In genomic region chr12:52351196-52352059, GRCh38 we compare ENCODE assay signal across 12 cellular contexts. TPM values are rescaled to one million over a fixed set of nuclear protein-coding genes. Genes with fewer than 3 reads are reported as not detected.
DNase-seq lines count a peak whose midpoint lies in the region; ATAC-seq, FAIRE-seq and TF ChIP-seq lines count a peak whose summit lies in the region.
"Had no signal": no experiment of that assay in that cellular context is flagged by ENCODE, and none has a peak within 500 bp of the region (broad histone marks: within the 10 kb centered on the region; RNA-seq: fewer than 3 reads in every experiment).

No MANE protein-coding gene starts in this region.

- no peaks in the 10 kb centered on the region for H3K79me2 ChIP-seq in MM.1S (ENCODE audit: low read length)

- no peak overlapping the region for H3K4me3 ChIP-seq in MM.1S (ENCODE audit: low read length)

- no peaks in the 10 kb centered on the region for H3K36me3 ChIP-seq in MM.1S (replicated peaks; ENCODE audit: insufficient read depth, low read length)

- H3K4me1 ChIP-seq in MM.1S (ENCODE audit: low read length), result no peaks in the 10 kb centered on the region

- peak overlapping the region; percentile 4 for H3K4me3 Mint-ChIP-seq in activated CD8-positive, alpha-beta memory T cell treated with anti-CD3 and anti-CD28 coated beads, Interleukin-2, amount 10 ng/mL, durations not matched to agents 7 days and 5 days
- H3K4me3 Mint-ChIP-seq in effector memory CD8-positive, alpha-beta T cell, result peak overlapping the region; percentile 42 to 47
- H3K4me3 Mint-ChIP-seq in mesothelial cell of epicardium, result no peak overlapping the region
- H3K4me3 Mint-ChIP-seq: memory B cell had no signal

- TF ChIP-seq CTCF in MM.1S (IDR thresholded peaks at IDR 0.05; ENCODE audit: low read length), result no peak
- TF ChIP-seq CTCF in mesothelial cell of epicardium (IDR thresholded peaks at IDR 0.05; ENCODE audit: unreplicated experiment), result no peak

- no peaks in the 10 kb centered on the region for H3K9me3 ChIP-seq in MM.1S (replicated peaks; ENCODE audit: insufficient read depth, low read length)

- DNase-seq in MM.1S (peak; percentile 57), mesothelial cell of epicardium (ENCODE audit: low spot score in 2 of 2, unreplicated experiment in 2 of 2) (no peak), GM12891 (ENCODE audit: insufficient read length, low spot score) (no peak), AG08396 (ENCODE audit: low spot score) (no peak), NCI-H2196 (lab: John Stamatoyannopoulos, UW; ENCODE audit: unreplicated experiment) (no peak)
- DNase-seq in activated CD8-positive, alpha-beta memory T cell treated with anti-CD3 and anti-CD28 coated beads, Interleukin-2, amount 10 ng/mL, durations not matched to agents 7 days and 5 days, result peak; percentile 84
- peak; percentile 61 to 72 (median 66) for DNase-seq in effector memory CD8-positive, alpha-beta T cell
- peak in 2 of 3 donors; percentile 8 to 24 for DNase-seq in stimulated activated CD4-positive, alpha-beta T cell treated with anti-CD3 and anti-CD28 coated beads, TNF-alpha, amount 100 ng/mL, for 1 hour (ENCODE audit: low read depth in 3 of 3, low spot score in 1 of 3)
- DNase-seq: EL, NCI-H146 had no signal

- no peaks in the 10 kb centered on the region for H3K36me3 Mint-ChIP-seq in activated CD8-positive, alpha-beta memory T cell treated with anti-CD3 and anti-CD28 coated beads, Interleukin-2, amount 10 ng/mL, durations not matched to agents 7 days and 5 days
- peaks cover 7% of the 10 kb centered on the region for H3K36me3 Mint-ChIP-seq in effector memory CD8-positive, alpha-beta T cell (ENCODE audit: insufficient read depth)
- no peaks in the 10 kb centered on the region for H3K36me3 Mint-ChIP-seq in mesothelial cell of epicardium
- H3K36me3 Mint-ChIP-seq: memory B cell had no signal

- no peak for FAIRE-seq in GM12891 (lab: Jason Lieb, UNC)

- TF ChIP-seq POLR2A in GM12891 (IDR thresholded peaks at IDR 0.05; ENCODE audit: low read depth, low read length), result no peak

- H3K27me3 ChIP-seq in MM.1S (replicated peaks; ENCODE audit: insufficient read depth, low read length), result peaks cover 86% of the 10 kb centered on the region

- peaks cover 46% of the 10 kb centered on the region for H3K27me3 Mint-ChIP-seq in activated CD8-positive, alpha-beta memory T cell treated with anti-CD3 and anti-CD28 coated beads, Interleukin-2, amount 10 ng/mL, durations not matched to agents 7 days and 5 days
- H3K27me3 Mint-ChIP-seq in effector memory CD8-positive, alpha-beta T cell, result peaks cover 9 to 69% of the 10 kb centered on the region in 2 donors
- H3K27me3 Mint-ChIP-seq in mesothelial cell of epicardium (ENCODE audit: low read depth), result peaks cover 22% of the 10 kb centered on the region

- H3F3A ChIP-seq in MM.1S (ENCODE audit: insufficient read depth, low read length), result no peaks in the 10 kb centered on the region

- H3K9ac ChIP-seq in MM.1S (ENCODE audit: low read length), result no peak overlapping the region

- H3K4me2 ChIP-seq in MM.1S (ENCODE audit: low read depth, low read length), result no peak overlapping the region

- H4K20me1 ChIP-seq in MM.1S (ENCODE audit: insufficient read depth, low read length), result no peaks in the 10 kb centered on the region

- H3K4me1 Mint-ChIP-seq in activated CD8-positive, alpha-beta memory T cell treated with anti-CD3 and anti-CD28 coated beads, Interleukin-2, amount 10 ng/mL, durations not matched to agents 7 days and 5 days, result peaks cover 25% of the 10 kb centered on the region
- H3K4me1 Mint-ChIP-seq in effector memory CD8-positive, alpha-beta T cell (ENCODE audit: low read depth in 2 of 2), result peaks cover 25 to 29% of the 10 kb centered on the region in 2 donors
- peaks cover 27% of the 10 kb centered on the region for H3K4me1 Mint-ChIP-seq in mesothelial cell of epicardium

- no peak overlapping the region for H3K27ac ChIP-seq in MM.1S (ENCODE audit: low read length)
- H3K27ac ChIP-seq: VCaP had no signal

- H3K27ac Mint-ChIP-seq in activated CD8-positive, alpha-beta memory T cell treated with anti-CD3 and anti-CD28 coated beads, Interleukin-2, amount 10 ng/mL, durations not matched to agents 7 days and 5 days, result peak overlapping the region; percentile 2
- H3K27ac Mint-ChIP-seq in effector memory CD8-positive, alpha-beta T cell, result peak overlapping the region; percentile 10
- H3K27ac Mint-ChIP-seq in mesothelial cell of epicardium, result no peak overlapping the region
- H3K27ac Mint-ChIP-seq: memory B cell had no signal

- CTCF ChIA-PET in activated CD8-positive, alpha-beta memory T cell treated with anti-CD3 and anti-CD28 coated beads, Interleukin-2, amount 10 ng/mL, durations not matched to agents 7 days and 5 days (lab: Charles Lee), result interaction anchor here (0.6 to 1.2 kb wide), 7 partner anchors 11 to 528 kb away, joined by 3 to 9 read pairs (median 3); no protein-coding TSS in a partner anchor

- H2AFZ ChIP-seq in MM.1S (ENCODE audit: low read length), result no peak overlapping the region

- ATAC-seq in activated CD8-positive, alpha-beta memory T cell treated with anti-CD3 and anti-CD28 coated beads, Interleukin-2, amount 10 ng/mL, durations not matched to agents 7 days and 5 days, result peak; percentile 91
- peak; percentile 100 for ATAC-seq in effector memory CD8-positive, alpha-beta T cell (replicated peaks)

- H3K9me3 Mint-ChIP-seq in activated CD8-positive, alpha-beta memory T cell treated with anti-CD3 and anti-CD28 coated beads, Interleukin-2, amount 10 ng/mL, durations not matched to agents 7 days and 5 days (ENCODE audit: low read depth), result no peaks in the 10 kb centered on the region
- H3K9me3 Mint-ChIP-seq in effector memory CD8-positive, alpha-beta T cell, result no peaks in the 10 kb centered on the region
- no peaks in the 10 kb centered on the region for H3K9me3 Mint-ChIP-seq in mesothelial cell of epicardium
- H3K9me3 Mint-ChIP-seq: memory B cell had no signal

- H3K9me2 ChIP-seq in MM.1S (replicated peaks; ENCODE audit: insufficient read depth, low read length), result no peaks in the 10 kb centered on the region

TF ChIP-seq in GM12891, 5 proteins besides CTCF, POLR2A, EP300 and RAD21:
- TF ChIP-seq POLR2AphosphoS5 (IDR thresholded peaks at IDR 0.05; ENCODE audit: low read depth, low read length) (no peak), POU2F2 (IDR thresholded peaks at IDR 0.05; ENCODE audit: low read depth, low read length) (no peak), SPI1 (IDR thresholded peaks at IDR 0.05; ENCODE audit: low read depth, low read length) (no peak), TAF1 (IDR thresholded peaks at IDR 0.05; ENCODE audit: low read depth, low read length) (no peak), PAX5 (IDR thresholded peaks at IDR 0.05; ENCODE audit: insufficient read depth, low read length, severe bottlenecking) (no peak)

RNA-seq across cellular contexts. Expression of gene KRT85, which starts 15.9 kb away (rescaled TPM):
- not detected for total RNA-seq in activated CD8-positive, alpha-beta memory T cell treated with anti-CD3 and anti-CD28 coated beads, Interleukin-2, amount 10 ng/mL, durations not matched to agents 7 days and 5 days
- not detected in 3 replicates for total RNA-seq in mesothelial cell of epicardium
- 0.08 TPM for polyA plus RNA-seq in GM12891 (2012; ENCODE audit: low read depth, missing spikeins)

RNA-seq across cellular contexts. Expression of gene KRT83, which starts 30.2 kb away (rescaled TPM):
- not detected for total RNA-seq in activated CD8-positive, alpha-beta memory T cell treated with anti-CD3 and anti-CD28 coated beads, Interleukin-2, amount 10 ng/mL, durations not matched to agents 7 days and 5 days
- not detected in 3 replicates for total RNA-seq in mesothelial cell of epicardium
- not detected for polyA plus RNA-seq in GM12891 (2012; ENCODE audit: low read depth, missing spikeins)

RNA-seq across cellular contexts. Expression of gene KRT84, which starts 34.0 kb away (rescaled TPM):
- not detected for total RNA-seq in activated CD8-positive, alpha-beta memory T cell treated with anti-CD3 and anti-CD28 coated beads, Interleukin-2, amount 10 ng/mL, durations not matched to agents 7 days and 5 days
- not detected in 3 replicates for total RNA-seq in mesothelial cell of epicardium
- not detected for polyA plus RNA-seq in GM12891 (2012; ENCODE audit: low read depth, missing spikeins)

RNA-seq across cellular contexts. Expression of gene KRT82, which starts 54.7 kb away (rescaled TPM):
- not detected for total RNA-seq in activated CD8-positive, alpha-beta memory T cell treated with anti-CD3 and anti-CD28 coated beads, Interleukin-2, amount 10 ng/mL, durations not matched to agents 7 days and 5 days
- not detected in 3 replicates for total RNA-seq in mesothelial cell of epicardium
- polyA plus RNA-seq in GM12891 (2012; ENCODE audit: low read depth, missing spikeins), result not detected

Comparison
In these comparisons a context has a peak if more than half of its experiments do, and no peak if none do; other contexts are left out.
1. DNase-seq: peak in MM.1S (single experiment), activated CD8-positive, alpha-beta memory T cell treated with anti-CD3 and anti-CD28 coated beads, Interleukin-2, amount 10 ng/mL, durations not matched to agents 7 days and 5 days (single experiment), effector memory CD8-positive, alpha-beta T cell (3 of 3) and stimulated activated CD4-positive, alpha-beta T cell treated with anti-CD3 and anti-CD28 coated beads, TNF-alpha, amount 100 ng/mL, for 1 hour (2 of 3); none in mesothelial cell of epicardium (0 of 2), GM12891 (single experiment), AG08396 (single experiment) and NCI-H2196 (single experiment).